1 cellular context compared by ENCODE assay signal in the genomic region with DNA sequence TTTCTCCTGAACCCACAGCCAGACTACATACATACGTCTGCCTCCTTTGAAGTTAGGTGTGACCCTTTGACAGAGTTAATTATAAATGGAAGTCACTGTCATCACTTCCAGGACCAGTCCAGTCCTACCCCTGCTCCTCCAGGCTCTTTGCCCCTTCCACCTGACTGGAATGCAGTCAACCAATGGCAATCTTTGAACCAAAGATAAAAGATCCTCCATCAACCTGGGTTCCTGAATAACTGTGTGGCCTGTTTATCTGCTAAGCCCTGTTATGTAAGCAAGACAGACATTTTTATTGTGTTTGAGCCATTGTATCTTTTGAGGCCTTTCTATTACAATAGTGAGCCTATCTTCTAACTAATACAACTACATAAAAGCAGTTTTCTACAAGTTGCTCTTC. TPM values are rescaled to one million over a fixed set of nuclear protein-coding genes. Genes with fewer than 3 reads are reported as not detected.
"Had no signal": no experiment of that assay in that cellular context is flagged by ENCODE, and none has a peak within 500 bp of the region (broad histone marks: within the 10 kb centered on the region; RNA-seq: fewer than 3 reads in every experiment).

No MANE protein-coding gene starts in this region.

RNA-seq across cellular contexts. Expression of a gene that starts 59.4 kb away (rescaled TPM):
- total RNA-seq: activated B cell treated with CpG ODN at 0.5 μM for 24 hours had no signal
